Comparison of ENCODE assay signal across 1 cellular context in the genomic region with DNA sequence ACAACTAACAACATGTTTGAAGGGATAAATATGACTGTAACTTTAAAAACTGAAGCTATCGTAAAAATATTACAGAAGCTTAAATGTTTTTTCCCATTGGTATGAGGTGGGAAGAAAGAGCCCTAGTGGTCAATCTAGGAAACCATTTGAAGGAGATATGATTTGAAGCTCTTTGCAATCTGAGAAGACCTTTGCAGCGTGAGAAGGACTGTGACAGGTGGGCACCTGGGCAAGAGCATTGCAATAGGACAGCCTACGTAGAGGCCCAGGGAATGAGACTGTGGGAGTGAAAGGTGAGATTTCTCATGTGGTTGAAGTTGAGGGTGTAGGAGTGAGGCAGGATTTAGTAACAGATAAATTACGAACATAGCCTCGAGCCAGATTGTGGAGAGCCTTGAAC.
A peak's percentile ranks its signal among the peaks of the same experiment; 100 is the strongest.
TF ChIP-seq lines count a peak whose summit lies in the region.

No MANE protein-coding gene starts in this region.

TF ChIP-seq in GM23338, 12 proteins besides CTCF, POLR2A, EP300 and RAD21:
- TF ChIP-seq, protein P1, sequence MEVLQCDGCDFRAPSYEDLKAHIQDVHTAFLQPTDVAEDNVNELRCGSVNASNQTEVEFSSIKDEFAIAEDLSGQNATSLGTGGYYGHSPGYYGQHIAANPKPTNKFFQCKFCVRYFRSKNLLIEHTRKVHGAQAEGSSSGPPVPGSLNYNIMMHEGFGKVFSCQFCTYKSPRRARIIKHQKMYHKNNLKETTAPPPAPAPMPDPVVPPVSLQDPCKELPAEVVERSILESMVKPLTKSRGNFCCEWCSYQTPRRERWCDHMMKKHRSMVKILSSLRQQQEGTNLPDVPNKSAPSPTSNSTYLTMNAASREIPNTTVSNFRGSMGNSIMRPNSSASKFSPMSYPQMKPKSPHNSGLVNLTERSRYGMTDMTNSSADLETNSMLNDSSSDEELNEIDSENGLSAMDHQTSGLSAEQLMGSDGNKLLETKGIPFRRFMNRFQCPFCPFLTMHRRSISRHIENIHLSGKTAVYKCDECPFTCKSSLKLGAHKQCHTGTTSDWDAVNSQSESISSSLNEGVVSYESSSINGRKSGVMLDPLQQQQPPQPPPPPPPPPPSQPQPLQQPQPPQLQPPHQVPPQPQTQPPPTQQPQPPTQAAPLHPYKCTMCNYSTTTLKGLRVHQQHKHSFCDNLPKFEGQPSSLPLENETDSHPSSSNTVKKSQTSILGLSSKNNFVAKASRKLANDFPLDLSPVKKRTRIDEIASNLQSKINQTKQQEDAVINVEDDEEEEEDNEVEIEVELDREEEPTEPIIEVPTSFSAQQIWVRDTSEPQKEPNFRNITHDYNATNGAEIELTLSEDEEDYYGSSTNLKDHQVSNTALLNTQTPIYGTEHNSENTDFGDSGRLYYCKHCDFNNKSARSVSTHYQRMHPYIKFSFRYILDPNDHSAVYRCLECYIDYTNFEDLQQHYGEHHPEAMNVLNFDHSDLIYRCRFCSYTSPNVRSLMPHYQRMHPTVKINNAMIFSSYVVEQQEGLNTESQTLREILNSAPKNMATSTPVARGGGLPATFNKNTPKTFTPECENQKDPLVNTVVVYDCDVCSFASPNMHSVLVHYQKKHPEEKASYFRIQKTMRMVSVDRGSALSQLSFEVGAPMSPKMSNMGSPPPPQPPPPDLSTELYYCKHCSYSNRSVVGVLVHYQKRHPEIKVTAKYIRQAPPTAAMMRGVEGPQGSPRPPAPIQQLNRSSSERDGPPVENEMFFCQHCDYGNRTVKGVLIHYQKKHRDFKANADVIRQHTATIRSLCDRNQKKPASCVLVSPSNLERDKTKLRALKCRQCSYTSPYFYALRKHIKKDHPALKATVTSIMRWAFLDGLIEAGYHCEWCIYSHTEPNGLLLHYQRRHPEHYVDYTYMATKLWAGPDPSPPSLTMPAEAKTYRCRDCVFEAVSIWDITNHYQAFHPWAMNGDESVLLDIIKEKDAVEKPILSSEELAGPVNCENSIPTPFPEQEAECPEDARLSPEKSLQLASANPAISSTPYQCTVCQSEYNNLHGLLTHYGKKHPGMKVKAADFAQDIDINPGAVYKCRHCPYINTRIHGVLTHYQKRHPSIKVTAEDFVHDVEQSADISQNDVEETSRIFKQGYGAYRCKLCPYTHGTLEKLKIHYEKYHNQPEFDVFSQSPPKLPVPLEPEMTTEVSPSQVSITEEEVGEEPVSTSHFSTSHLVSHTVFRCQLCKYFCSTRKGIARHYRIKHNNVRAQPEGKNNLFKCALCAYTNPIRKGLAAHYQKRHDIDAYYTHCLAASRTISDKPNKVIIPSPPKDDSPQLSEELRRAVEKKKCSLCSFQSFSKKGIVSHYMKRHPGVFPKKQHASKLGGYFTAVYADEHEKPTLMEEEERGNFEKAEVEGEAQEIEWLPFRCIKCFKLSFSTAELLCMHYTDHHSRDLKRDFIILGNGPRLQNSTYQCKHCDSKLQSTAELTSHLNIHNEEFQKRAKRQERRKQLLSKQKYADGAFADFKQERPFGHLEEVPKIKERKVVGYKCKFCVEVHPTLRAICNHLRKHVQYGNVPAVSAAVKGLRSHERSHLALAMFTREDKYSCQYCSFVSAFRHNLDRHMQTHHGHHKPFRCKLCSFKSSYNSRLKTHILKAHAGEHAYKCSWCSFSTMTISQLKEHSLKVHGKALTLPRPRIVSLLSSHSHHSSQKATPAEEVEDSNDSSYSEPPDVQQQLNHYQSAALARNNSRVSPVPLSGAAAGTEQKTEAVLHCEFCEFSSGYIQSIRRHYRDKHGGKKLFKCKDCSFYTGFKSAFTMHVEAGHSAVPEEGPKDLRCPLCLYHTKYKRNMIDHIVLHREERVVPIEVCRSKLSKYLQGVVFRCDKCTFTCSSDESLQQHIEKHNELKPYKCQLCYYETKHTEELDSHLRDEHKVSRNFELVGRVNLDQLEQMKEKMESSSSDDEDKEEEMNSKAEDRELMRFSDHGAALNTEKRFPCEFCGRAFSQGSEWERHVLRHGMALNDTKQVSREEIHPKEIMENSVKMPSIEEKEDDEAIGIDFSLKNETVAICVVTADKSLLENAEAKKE (CRISPR knock-in tag; IDR thresholded peaks at IDR 0.05), result peak; percentile 58; the same call in 1 of the 2 replicates
- no peak for TF ChIP-seq STAT1 (IDR thresholded peaks at IDR 0.05; ENCODE audit: unreplicated experiment)
